17 cellular contexts compared by ENCODE assay signal in the genomic region with DNA sequence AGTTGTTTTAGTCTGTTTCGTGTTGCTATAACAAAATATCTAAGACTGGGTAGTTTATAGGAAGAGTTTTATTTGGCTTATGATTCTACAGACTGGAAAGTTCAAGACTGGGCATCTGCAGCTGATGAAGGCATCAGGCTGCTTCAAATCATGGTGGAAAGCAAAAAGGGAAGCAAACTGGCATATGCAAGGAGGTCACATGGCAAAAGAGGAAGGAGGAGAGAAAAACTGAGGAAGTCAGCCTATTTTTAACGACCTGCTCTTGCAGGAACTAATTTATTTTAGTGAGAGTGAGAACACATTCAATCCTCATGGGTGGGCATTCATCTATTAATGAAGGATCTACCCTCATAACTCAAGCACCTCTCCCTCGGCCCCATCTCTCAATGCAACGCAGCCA.
"Had no signal": no experiment of that assay in that cellular context is flagged by ENCODE, and none has a peak within 500 bp of the region (broad histone marks: within the 10 kb centered on the region; RNA-seq: fewer than 3 reads in every experiment).

No MANE protein-coding gene starts in this region.

- H3K36me3 ChIP-seq: esophagus muscularis mucosa, gastroesophageal sphincter, heart left ventricle, left ventricle myocardium inferior, upper lobe of left lung had no signal

- H3K4me3 ChIP-seq: esophagus muscularis mucosa, gastroesophageal sphincter, heart left ventricle, left ventricle myocardium inferior, smooth muscle cell, testis, upper lobe of left lung had no signal

- DNase-seq: activated CD4-positive, alpha-beta T cell treated with anti-CD3 and anti-CD28 coated beads, Interleukin-2, amount 50 U/mL, for 4 hours; amniotic stem cell; effector memory CD4-positive, alpha-beta T cell; heart left ventricle; left ventricle myocardium inferior; nephron progenitor cell; nucleus accumbens; stimulated activated CD4-positive, alpha-beta T cell treated with anti-CD3 and anti-CD28 coated beads, Interleukin-4, amount 100 ng/mL, for 24 hours; testis; upper lobe of left lung had no signal

- H3K27me3 ChIP-seq: esophagus muscularis mucosa, gastroesophageal sphincter, heart left ventricle, testis, upper lobe of left lung had no signal

- H3K27ac ChIP-seq: esophagus muscularis mucosa, gastroesophageal sphincter, heart left ventricle, left ventricle myocardium inferior, testis, upper lobe of left lung had no signal

- H3K4me3 Mint-ChIP-seq: activated naive CD8-positive, alpha-beta T cell; dendritic cell treated with granulocyte-macrophage colony-stimulating factor and Interleukin-4, amounts not matched to agents 40 ng/mL and 50 ng/mL, for 4 days; nephron progenitor cell; stimulated activated effector memory CD8-positive, alpha-beta T cell treated with anti-CD3 and anti-CD28 coated beads, Interleukin-12 subunit alpha, Interleukin-12 subunit beta, amount 100 ng/mL, for 72 hours had no signal

- H3K27ac Mint-ChIP-seq: activated naive CD8-positive, alpha-beta T cell; dendritic cell treated with granulocyte-macrophage colony-stimulating factor and Interleukin-4, amounts not matched to agents 40 ng/mL and 50 ng/mL, for 4 days; nephron progenitor cell; stimulated activated effector memory CD8-positive, alpha-beta T cell treated with anti-CD3 and anti-CD28 coated beads, Interleukin-12 subunit alpha, Interleukin-12 subunit beta, amount 100 ng/mL, for 72 hours had no signal

- H3K4me1 Mint-ChIP-seq: nephron progenitor cell; stimulated activated effector memory CD8-positive, alpha-beta T cell treated with anti-CD3 and anti-CD28 coated beads, Interleukin-12 subunit alpha, Interleukin-12 subunit beta, amount 100 ng/mL, for 72 hours had no signal

- ATAC-seq: gastroesophageal sphincter; heart left ventricle; sciatic nerve; stimulated activated effector memory CD8-positive, alpha-beta T cell treated with anti-CD3 and anti-CD28 coated beads, Interleukin-12 subunit alpha, Interleukin-12 subunit beta, amount 100 ng/mL, for 72 hours had no signal

- H3K4me1 ChIP-seq: esophagus muscularis mucosa, gastroesophageal sphincter, heart left ventricle, left ventricle myocardium inferior, testis had no signal

- H3K36me3 Mint-ChIP-seq: activated naive CD8-positive, alpha-beta T cell; stimulated activated effector memory CD8-positive, alpha-beta T cell treated with anti-CD3 and anti-CD28 coated beads, Interleukin-12 subunit alpha, Interleukin-12 subunit beta, amount 100 ng/mL, for 72 hours had no signal

- H3K9me3 ChIP-seq: esophagus muscularis mucosa, gastroesophageal sphincter, testis, upper lobe of left lung had no signal
